ENCODE assay signal across 4 cellular contexts in the genomic region with DNA sequence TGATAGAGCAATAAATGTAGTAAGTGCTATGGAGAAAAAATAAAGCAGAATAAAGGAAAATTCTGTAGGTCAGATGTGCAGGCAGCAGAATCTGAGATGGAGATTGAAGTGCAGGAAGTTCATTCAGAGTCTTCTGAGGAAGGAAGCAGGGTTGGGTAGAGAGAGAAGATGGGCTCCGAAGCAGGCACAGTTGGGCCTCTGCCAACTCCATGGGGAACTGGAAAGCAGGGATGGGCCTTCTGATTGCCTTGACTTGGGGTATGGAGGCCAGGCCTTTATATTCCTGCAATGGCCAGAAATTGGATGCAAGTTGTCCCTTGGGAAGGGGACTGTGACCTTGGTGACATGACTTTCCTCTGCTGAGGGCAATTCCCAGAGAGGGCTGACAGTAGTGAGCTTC. TPM values are rescaled to one million over a fixed set of nuclear protein-coding genes. Genes with fewer than 3 reads are reported as not detected.
"Had no signal": no experiment of that assay in that cellular context is flagged by ENCODE, and none has a peak within 500 bp of the region (broad histone marks: within the 10 kb centered on the region; RNA-seq: fewer than 3 reads in every experiment).

No MANE protein-coding gene starts in this region.

RNA-seq across cellular contexts. Expression of a gene that starts 42.6 kb away (rescaled TPM):
- total RNA-seq: activated CD4-positive, alpha-beta T cell treated with anti-CD3 and anti-CD28 coated beads, Interleukin-2, amount 10 ng/mL, durations not matched to agents 7 days and 5 days; astrocyte; body of pancreas; WTC11 had no signal
